In the genomic region with DNA sequence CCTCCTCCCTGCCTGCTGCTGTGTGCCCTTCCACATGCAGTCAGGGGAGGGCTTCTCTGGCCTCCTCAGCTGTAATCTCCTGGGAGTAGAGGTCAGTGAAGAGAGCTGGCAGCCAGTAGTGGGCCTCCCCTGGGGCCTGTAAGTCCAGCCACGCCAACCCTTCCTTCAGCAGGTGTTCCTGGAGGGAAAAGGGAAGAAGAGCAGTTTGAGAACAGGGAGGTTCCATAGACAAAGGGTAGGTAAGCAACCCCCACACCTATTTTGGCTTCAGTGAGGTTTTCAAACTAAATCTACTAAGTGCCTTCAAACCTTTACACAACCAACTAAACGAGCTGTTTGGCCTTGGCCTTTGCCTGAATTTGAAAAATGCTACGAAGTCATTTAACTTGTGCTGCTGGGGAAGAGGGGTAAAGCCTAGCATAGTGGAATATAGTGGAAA, we compare ENCODE assay signal across 1 cellular context.
TF ChIP-seq lines count a peak whose summit lies in the region.

No MANE protein-coding gene starts in this region.

TF ChIP-seq in HCT116, 20 proteins besides CTCF, POLR2A, EP300 and RAD21:
- TF ChIP-seq POLR2AphosphoS5 (IDR thresholded peaks at IDR 0.05; ENCODE audit: low read depth, low read length) (peak; percentile 25), ZFX (IDR thresholded peaks at IDR 0.05) (no peak)
